ENCODE assay signal across 8 cellular contexts in the genomic region with DNA sequence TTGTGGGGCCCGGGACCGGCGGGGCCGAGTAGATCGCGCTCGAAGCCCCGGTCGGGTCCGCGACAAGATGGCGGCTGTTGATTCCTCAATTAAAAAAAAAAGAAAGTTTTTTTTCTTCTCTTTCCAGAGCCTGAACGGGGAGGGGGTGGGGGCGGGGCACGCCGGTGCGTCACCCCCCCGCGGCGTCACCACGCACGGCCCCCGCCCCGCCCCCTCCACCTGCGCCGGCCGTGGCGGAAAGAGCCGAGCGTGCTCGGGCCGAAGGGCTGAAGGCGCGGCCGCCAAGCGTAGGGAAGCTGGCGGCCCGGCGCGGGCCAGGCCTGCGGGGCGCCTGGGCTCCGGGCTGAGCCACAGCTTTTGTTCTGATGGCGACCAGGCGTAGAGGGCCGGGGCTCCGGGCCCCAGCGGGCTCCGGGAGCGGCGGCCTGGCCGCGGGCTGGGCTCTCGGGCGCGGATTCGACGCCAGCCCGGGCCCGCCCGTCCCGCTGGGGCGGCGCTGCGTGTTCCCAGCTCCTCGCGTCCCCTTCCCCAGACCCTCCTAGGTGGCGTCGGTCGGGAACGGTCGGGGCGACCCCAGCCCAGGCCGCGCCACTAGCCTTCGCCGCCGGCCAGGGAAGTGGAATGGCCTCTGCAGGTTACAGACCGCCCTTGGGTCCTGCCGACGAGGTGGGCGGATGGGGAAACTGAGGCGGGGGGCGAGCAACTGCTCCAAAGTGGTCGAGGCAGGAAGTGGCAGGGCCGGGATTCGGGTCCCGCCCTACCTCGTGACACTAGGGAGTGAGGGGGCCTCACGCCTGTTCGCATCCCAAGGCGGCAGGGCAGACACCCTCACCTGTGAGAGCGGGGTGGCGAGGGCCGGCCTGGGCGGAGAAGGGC. TPM values are rescaled to one million over a fixed set of nuclear protein-coding genes. Genes with fewer than 3 reads are reported as not detected.
DNase-seq lines count a peak whose midpoint lies in the region; ATAC-seq and TF ChIP-seq lines count a peak whose summit lies in the region.

A gene (minus strand): TSS at position 91 of the 876 bp plus-strand sequence. CDS start 797 bp downstream, outside the sequence.

- peaks cover 13% of the 10 kb centered on the region for H3K79me1 ChIP-seq in trophoblast cell (ENCODE audit: low read length)

- H3K79me2 ChIP-seq in trophoblast cell (ENCODE audit: control insufficient read depth, insufficient read depth, low read length, poor library complexity): peaks cover 25% of the 10 kb centered on the region

- peak; percentile 89 to 92 (median 91) for DNase-seq in NCI-H1417 (lab: John Stamatoyannopoulos, UW)
- peak; percentile 77 for DNase-seq in SW480 (ENCODE audit: low spot score)
- DNase-seq in activated naive CD8-positive, alpha-beta T cell treated with anti-CD3 and anti-CD28 coated beads, Interleukin-2, amount 50 U/mL, for 16 hours (ENCODE audit: low read depth, low spot score): peak; percentile 66
- peak; percentile 92 to 94 for DNase-seq in cardiac muscle cell (ENCODE audit: low read depth in 1 of 2, low spot score in 1 of 2)
- peak; percentile 89 to 95 for DNase-seq in trophoblast cell
- peak; percentile 79 to 93 for DNase-seq in tibial artery

- H2BK5ac ChIP-seq in trophoblast cell (ENCODE audit: low read depth, low read length, poor library complexity): peak within 1 kb of the TSS; percentile 90

- peak; percentile 80 for TF ChIP-seq POLR2A in GM10847 (IDR thresholded peaks at IDR 0.05; ENCODE audit: extremely low read depth, insufficient read length)

- H3K4me1 ChIP-seq in cardiac muscle cell (ENCODE audit: low read depth) (peaks cover 24% of the 10 kb centered on the region), trophoblast cell (ENCODE audit: control insufficient read depth in 1 of 2, insufficient read depth in 2 of 2, low read length in 2 of 2) (peaks cover 6 to 8% of the 10 kb centered on the region in 2 experiments), tibial artery (peaks cover 0 to 37% (median 29%) of the 10 kb centered on the region in 4 donors)

- H3K9me3 ChIP-seq in cardiac muscle cell (ENCODE audit: low read depth): no peaks in the 10 kb centered on the region
- H3K9me3 ChIP-seq in trophoblast cell (ENCODE audit: insufficient read depth, low read depth, low read length): no peaks in the 10 kb centered on the region
- no peaks in the 10 kb centered on the region for H3K9me3 ChIP-seq in tibial artery

- H3K23ac ChIP-seq in trophoblast cell (ENCODE audit: low read length): no peak within 1 kb of the TSS

- H4K12ac ChIP-seq in trophoblast cell (ENCODE audit: low read depth, low read length): peak within 1 kb of the TSS; percentile 98

- H3K4me3 ChIP-seq in cardiac muscle cell: peak within 1 kb of the TSS; percentile 93
- peak within 1 kb of the TSS; percentile 91 for H3K4me3 ChIP-seq in trophoblast cell (ENCODE audit: low read depth, low read length)
- peak within 1 kb of the TSS; percentile 97 to 99 for H3K4me3 ChIP-seq in tibial artery

- H2AK5ac ChIP-seq in trophoblast cell (ENCODE audit: low read length): peak within 1 kb of the TSS; percentile 84

- H3K18ac ChIP-seq in trophoblast cell (ENCODE audit: low read length): peak within 1 kb of the TSS; percentile 93

- intact Hi-C loops in tibial artery (cut with DNase I; ENCODE audit: low total_unique reads): no loop called here

- peak within 1 kb of the TSS; percentile 70 for H3K4me2 ChIP-seq in trophoblast cell (ENCODE audit: low read length)

- no CpG with 5 or more reads among the region's 96 CpGs for WGBS in trophoblast cell (ENCODE audit: extremely low coverage, insufficient coverage, insufficient read length)

- TF ChIP-seq CTCF in cardiac muscle cell (IDR thresholded peaks at IDR 0.05; ENCODE audit: low read depth, low read length) (no peak), tibial artery (IDR thresholded peaks at IDR 0.05) (no peak)

- peak within 1 kb of the TSS; percentile 97 for H4K91ac ChIP-seq in trophoblast cell (ENCODE audit: low read depth, low read length)

- ATAC-seq in HG02678 (IDR thresholded peaks at IDR 0.05; ENCODE audit: unreplicated experiment): peak; percentile 81

- H3K27me3 ChIP-seq in cardiac muscle cell (no peaks in the 10 kb centered on the region), trophoblast cell (ENCODE audit: insufficient read depth, low read length) (no peaks in the 10 kb centered on the region), tibial artery (no peaks in the 10 kb centered on the region)

- H2AFZ ChIP-seq in trophoblast cell (ENCODE audit: insufficient read depth, low read length, poor library complexity): peak within 1 kb of the TSS; percentile 94

- H2BK120ac ChIP-seq in trophoblast cell (ENCODE audit: insufficient read depth, low read length, poor library complexity): peak within 1 kb of the TSS; percentile 69

- peak within 1 kb of the TSS; percentile 99 for H3K9ac ChIP-seq in trophoblast cell (ENCODE audit: low read length)

- peak within 1 kb of the TSS; percentile 92 for H4K8ac ChIP-seq in trophoblast cell (ENCODE audit: low read depth, low read length)

- H2BK12ac ChIP-seq in trophoblast cell (ENCODE audit: low read length): no peak within 1 kb of the TSS

- peak within 1 kb of the TSS; percentile 98 for H3K4ac ChIP-seq in trophoblast cell (ENCODE audit: low read depth, low read length)

- peak within 1 kb of the TSS; percentile 97 for H3K27ac ChIP-seq in cardiac muscle cell
- peak within 1 kb of the TSS; percentile 83 for H3K27ac ChIP-seq in trophoblast cell (ENCODE audit: low read depth, low read length)
- peak within 1 kb of the TSS; percentile 79 to 93 for H3K27ac ChIP-seq in tibial artery

- H3K36me3 ChIP-seq in cardiac muscle cell: no peaks in the 10 kb centered on the region
- H3K36me3 ChIP-seq in trophoblast cell (ENCODE audit: control insufficient read depth in 1 of 2, insufficient read depth in 2 of 2, low read length in 2 of 2): peaks cover 0 to 3% of the 10 kb centered on the region in 2 experiments
- no peaks in the 10 kb centered on the region for H3K36me3 ChIP-seq in tibial artery

- peak within 1 kb of the TSS; percentile 96 for H3K14ac ChIP-seq in trophoblast cell (ENCODE audit: low read length)

RNA-seq across cellular contexts. Expression of the gene that starts here (rescaled TPM):
- total RNA-seq in cardiac muscle cell: 19.7 and 33.8 TPM in 2 replicates
- polyA plus RNA-seq in cardiac muscle cell: 24.4 and 27.3 TPM in 2 replicates
- polyA plus RNA-seq in trophoblast cell (2013): 31.9 and 34.3 TPM in 2 replicates

Comparison
In these comparisons a context has a peak if more than half of its experiments do, and no peak if none do; other contexts are left out.
1. Peak in every context shown above with its lines: DNase-seq, ATAC-seq, H3K4me3 ChIP-seq and H3K27ac ChIP-seq.